In the genomic region with DNA sequence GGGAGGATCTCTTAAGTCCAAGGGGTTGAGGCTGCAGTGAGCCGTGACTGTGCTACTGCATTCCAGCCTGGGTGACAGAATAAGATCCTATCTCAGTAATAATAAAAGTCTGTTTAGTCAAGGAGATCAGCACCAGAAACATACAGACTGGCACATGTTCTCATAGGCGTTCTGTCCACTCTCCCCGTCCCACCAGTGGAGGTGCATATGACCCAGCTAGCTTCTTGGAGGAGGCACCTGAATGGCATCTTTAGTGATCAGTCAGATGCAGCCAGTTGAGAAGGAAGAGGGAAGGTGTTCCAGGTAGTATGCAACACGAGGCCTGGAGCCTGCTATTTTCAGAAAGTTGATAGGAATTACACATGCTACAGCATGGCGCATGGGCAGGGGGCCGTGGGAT, we compare ENCODE assay signal across 28 cellular contexts. TPM values are rescaled to one million over a fixed set of nuclear protein-coding genes. Genes with fewer than 3 reads are reported as not detected.
DNase-seq lines count a peak whose midpoint lies in the region; ATAC-seq and TF ChIP-seq lines count a peak whose summit lies in the region.
"Had no signal": no experiment of that assay in that cellular context is flagged by ENCODE, and none has a peak within 500 bp of the region (broad histone marks: within the 10 kb centered on the region; RNA-seq: fewer than 3 reads in every experiment).

No MANE protein-coding gene starts in this region.

- H3K9me3 Mint-ChIP-seq in CD4-positive, alpha-beta T cell = peaks cover 11% of the 10 kb centered on the region
- peaks cover 26% of the 10 kb centered on the region for H3K9me3 Mint-ChIP-seq in neural progenitor cell

- no peaks in the 10 kb centered on the region for H3K9me3 ChIP-seq in CD4-positive, alpha-beta T cell (ENCODE audit: control insufficient read depth, low read length)
- no peaks in the 10 kb centered on the region for H3K9me3 ChIP-seq in effector memory CD4-positive, alpha-beta T cell (ENCODE audit: control insufficient read depth, low read length)
- H3K9me3 ChIP-seq in neural progenitor cell (ENCODE audit: low read depth) (no peaks in the 10 kb centered on the region), Peyer's patch (peaks cover 0 to 1% (median 0%) of the 10 kb centered on the region in 4 donors)
- H3K9me3 ChIP-seq: prostate gland, suprapubic skin had no signal

- DNase-seq in CD4-positive, alpha-beta T cell = no peak
- DNase-seq in Caki2 (ENCODE audit: low read depth) (peak; percentile 58), neural progenitor cell (ENCODE audit: low spot score) (no peak), Peyer's patch (no peak)
- DNase-seq in effector memory CD4-positive, alpha-beta T cell = no peak
- DNase-seq: activated naive CD4-positive, alpha-beta T cell treated with Interleukin-2 at 50 U/mL for 16 hours; activated T-cell treated with anti-CD3 and anti-CD28 coated beads, Interleukin-2, amount 50 U/mL, for 24 hours; cortex of kidney; DMS 273 treated with DMSO at 0.1 percent for 48 hours; EL; esophagus squamous epithelium; foreskin melanocyte; left colon; NCI-H1092 treated with DMSO at 0.1 percent for 48 hours; NCI-H187; NCI-H2171 treated with DMSO at 0.1 percent for 48 hours; NCI-H524; nucleus accumbens; PC-9; Right ventricle myocardium superior; stimulated activated CD4-positive, alpha-beta T cell treated with anti-CD3 and anti-CD28 coated beads, Interleukin-4, amount 100 ng/mL, for 4 hours; stimulated activated naive CD4-positive, alpha-beta T cell had no signal

- no peak overlapping the region for H2AFZ ChIP-seq in neural progenitor cell (replicated peaks)
- H2AFZ ChIP-seq: PC-9 had no signal

- no peak for TF ChIP-seq CTCF in CD4-positive, alpha-beta T cell (IDR thresholded peaks at IDR 0.05)
- TF ChIP-seq CTCF in neural progenitor cell (IDR thresholded peaks at IDR 0.05) (no peak), Peyer's patch (IDR thresholded peaks at IDR 0.05) (no peak)

- H3K36me3 Mint-ChIP-seq in CD4-positive, alpha-beta T cell (ENCODE audit: low read depth) = peaks cover 55% of the 10 kb centered on the region
- H3K36me3 Mint-ChIP-seq in neural progenitor cell = peaks cover 65% of the 10 kb centered on the region

- in situ Hi-C loops in Caki2 (cut with HindIII; ENCODE audit: low pct_unique_long_range_greater_than_20kb, low sequenced_read_pairs) = no loop called here

- CTCF ChIA-PET in CD4-positive, alpha-beta T cell (lab: Charles Lee) = interaction anchor here (0.7 kb wide), 1 partner anchor 71 kb away, joined by 3 read pairs; no protein-coding TSS in a partner anchor

- no peaks in the 10 kb centered on the region for H3K27me3 Mint-ChIP-seq in CD4-positive, alpha-beta T cell
- no peaks in the 10 kb centered on the region for H3K27me3 Mint-ChIP-seq in neural progenitor cell (ENCODE audit: insufficient read depth, low read depth)
- H3K27me3 Mint-ChIP-seq: activated T-cell treated with anti-CD3 and anti-CD28 coated beads, Interleukin-2, amount 50 U/mL, for 24 hours had no signal

- peak overlapping the region; percentile 58 for H3K27ac ChIP-seq in CD4-positive, alpha-beta T cell (ENCODE audit: low read depth, low read length)
- H3K27ac ChIP-seq in effector memory CD4-positive, alpha-beta T cell (ENCODE audit: insufficient read depth, low read length, poor library complexity, severe bottlenecking) = peak overlapping the region; percentile 46
- H3K27ac ChIP-seq in neural progenitor cell = no peak overlapping the region
- no peak overlapping the region for H3K27ac ChIP-seq in Peyer's patch
- H3K27ac ChIP-seq: C4-2B, esophagus squamous epithelium, PC-9, prostate gland, suprapubic skin had no signal

- POLR2A ChIA-PET in CD4-positive, alpha-beta T cell (lab: Charles Lee) = no interaction called here

- H3K9ac ChIP-seq in neural progenitor cell = no peak overlapping the region

- ATAC-seq in CD4-positive, alpha-beta T cell (ENCODE audit: poor library complexity) = no peak
- no peak for ATAC-seq in GM19328 (IDR thresholded peaks at IDR 0.05; ENCODE audit: unreplicated experiment)
- ATAC-seq in HG02973 (IDR thresholded peaks at IDR 0.05; ENCODE audit: unreplicated experiment) = no peak
- ATAC-seq: left colon, sciatic nerve had no signal

- no peaks in the 10 kb centered on the region for H4K20me1 ChIP-seq in neural progenitor cell (ENCODE audit: low read depth)

- peak overlapping the region; percentile 65 for H3K4me3 Mint-ChIP-seq in CD4-positive, alpha-beta T cell
- H3K4me3 Mint-ChIP-seq in neural progenitor cell = no peak overlapping the region
- H3K4me3 Mint-ChIP-seq: activated T-cell treated with anti-CD3 and anti-CD28 coated beads, Interleukin-2, amount 50 U/mL, for 24 hours had no signal

- no peak for TF ChIP-seq POLR2A in Peyer's patch (IDR thresholded peaks at IDR 0.05)

- H3K4me1 ChIP-seq in effector memory CD4-positive, alpha-beta T cell (ENCODE audit: control insufficient read depth, insufficient read depth, low read length, poor library complexity, severe bottlenecking) = peaks cover 57% of the 10 kb centered on the region
- H3K4me1 ChIP-seq in neural progenitor cell = no peaks in the 10 kb centered on the region
- H3K4me1 ChIP-seq in Peyer's patch = no peaks in the 10 kb centered on the region
- H3K4me1 ChIP-seq: prostate gland had no signal

- no peaks in the 10 kb centered on the region for H3K36me3 ChIP-seq in effector memory CD4-positive, alpha-beta T cell (ENCODE audit: control insufficient read depth, insufficient read depth, low read length)
- H3K36me3 ChIP-seq in neural progenitor cell = no peaks in the 10 kb centered on the region
- peaks cover 0 to 11% (median 0%) of the 10 kb centered on the region in 3 donors for H3K36me3 ChIP-seq in Peyer's patch
- H3K36me3 ChIP-seq: prostate gland had no signal

- H3K27me3 ChIP-seq in CD4-positive, alpha-beta T cell (ENCODE audit: control insufficient read depth, insufficient read depth, low read length) = no peaks in the 10 kb centered on the region
- no peaks in the 10 kb centered on the region for H3K27me3 ChIP-seq in effector memory CD4-positive, alpha-beta T cell (replicated peaks; ENCODE audit: control insufficient read depth, insufficient read depth, low read length, poor library complexity, severe bottlenecking)
- H3K27me3 ChIP-seq in neural progenitor cell (no peaks in the 10 kb centered on the region), Peyer's patch (no peaks in the 10 kb centered on the region)
- H3K27me3 ChIP-seq: esophagus squamous epithelium, suprapubic skin had no signal

- peaks cover 97% of the 10 kb centered on the region for H3K4me1 Mint-ChIP-seq in CD4-positive, alpha-beta T cell (ENCODE audit: low read depth)
- H3K4me1 Mint-ChIP-seq in neural progenitor cell = peaks cover 6% of the 10 kb centered on the region

- peak overlapping the region; percentile 93 for H3K27ac Mint-ChIP-seq in CD4-positive, alpha-beta T cell
- H3K27ac Mint-ChIP-seq in neural progenitor cell = peak overlapping the region; percentile 9

- intact Hi-C loops in CD4-positive, alpha-beta T cell (cut with DNase I, micrococcal nuclease) = loop anchor here (5.0 kb wide), 2 partner anchors 33 to 1003 kb away; partner anchors contain the start of gene BAMBI (in 1 of the 2)

- H3K4me2 ChIP-seq in neural progenitor cell = no peak overlapping the region
- H3K4me2 ChIP-seq: PC-9 had no signal

- H3F3A ChIP-seq in neural progenitor cell (ENCODE audit: low read depth) = no peaks in the 10 kb centered on the region

- no peaks in the 10 kb centered on the region for H3K79me2 ChIP-seq in neural progenitor cell (ENCODE audit: low read depth)

- H3K4me3 ChIP-seq in effector memory CD4-positive, alpha-beta T cell (ENCODE audit: insufficient read depth, low read depth, low read length, poor library complexity, severe bottlenecking) = peak overlapping the region; percentile 30
- H3K4me3 ChIP-seq in neural progenitor cell = no peak overlapping the region
- H3K4me3 ChIP-seq in Peyer's patch = no peak overlapping the region
- H3K4me3 ChIP-seq: esophagus squamous epithelium, PC-9, prostate gland, suprapubic skin had no signal

RNA-seq across cellular contexts. Expression of gene SVIL, which starts 45.3 kb away (rescaled TPM):
- 10 to 100 TPM; 38.5 to 40.3 TPM for total RNA-seq in CD4-positive, alpha-beta T cell
- total RNA-seq in Caki2 (2014; rRNA removed; shearing (Covaris generic); ENCODE audit: low replicate concordance) = 59.4 and 65.4 TPM in 2 replicates
- total RNA-seq in neural progenitor cell (ENCODE audit: low replicate concordance) = 21.6 and 25.1 TPM in 2 replicates
- total RNA-seq in Peyer's patch = 10 to 100 TPM; 30.3 to 84.3 (median 62.5) TPM

Comparison
In these comparisons a context has a peak if more than half of its experiments do, and no peak if none do; other contexts are left out.
1. H3K27ac ChIP-seq: peak in CD4-positive, alpha-beta T cell (single experiment) and effector memory CD4-positive, alpha-beta T cell (single experiment); none in neural progenitor cell (single experiment) and Peyer's patch (0 of 4).